8 cellular contexts compared by ENCODE assay signal in the genomic region with DNA sequence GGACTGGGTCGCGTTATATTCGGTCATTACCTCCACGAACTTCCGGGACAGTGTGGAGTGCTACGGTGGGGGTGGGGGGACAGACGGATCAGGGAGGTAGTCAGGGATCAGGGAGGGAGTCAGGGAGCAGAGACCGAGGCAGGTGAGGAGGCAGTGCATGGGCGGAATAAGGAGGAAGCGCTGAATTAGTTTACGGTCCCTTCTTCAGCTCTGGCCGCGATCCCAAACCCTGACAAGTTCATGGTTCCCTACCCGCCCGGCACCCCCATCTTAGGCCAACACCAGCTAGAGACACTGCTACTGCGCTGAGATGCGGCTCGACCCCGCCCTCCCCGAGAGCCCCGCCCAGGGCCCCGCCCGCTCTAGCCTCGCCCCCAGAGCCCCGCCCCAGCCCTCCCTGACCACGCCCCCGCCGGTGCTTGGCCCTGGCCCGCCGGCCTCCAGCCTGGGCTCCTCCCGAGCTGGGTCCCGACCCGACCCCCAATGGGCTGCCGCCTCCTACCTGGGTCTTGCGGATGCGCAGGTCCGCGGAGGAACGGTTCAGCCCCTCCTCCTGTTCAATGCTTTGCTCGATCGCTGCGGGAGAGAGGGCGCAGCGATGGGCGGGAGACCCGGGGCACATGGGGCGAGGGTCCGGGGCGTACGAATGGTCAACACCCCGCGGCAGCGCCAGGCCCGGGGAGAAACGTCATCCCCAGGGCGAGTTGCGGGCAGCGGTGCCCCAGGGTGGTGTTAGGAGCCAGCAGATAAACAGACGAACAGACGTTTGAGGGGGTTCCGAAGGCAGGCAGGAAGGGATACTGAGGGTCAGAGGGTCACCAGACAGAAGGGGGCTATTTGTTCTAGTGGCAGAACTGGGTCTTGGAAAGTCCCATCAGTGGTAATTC. TPM values are rescaled to one million over a fixed set of nuclear protein-coding genes. Genes with fewer than 3 reads are reported as not detected.
DNase-seq lines count a peak whose midpoint lies in the region; ATAC-seq and TF ChIP-seq lines count a peak whose summit lies in the region.

No MANE protein-coding gene starts in this region.

- peak overlapping the region; percentile 83 for H3K4me3 Mint-ChIP-seq in activated naive CD8-positive, alpha-beta T cell treated with anti-CD3 and anti-CD28 coated beads for 36 hours

- ATAC-seq in GM19397 (IDR thresholded peaks at IDR 0.05; ENCODE audit: unreplicated experiment) (peak; percentile 78), left cardiac atrium (peak; percentile 94 to 97)

- H3K27ac Mint-ChIP-seq in activated naive CD8-positive, alpha-beta T cell treated with anti-CD3 and anti-CD28 coated beads for 36 hours, result peak overlapping the region; percentile 80

- H3K9me3 Mint-ChIP-seq in activated naive CD8-positive, alpha-beta T cell treated with anti-CD3 and anti-CD28 coated beads for 36 hours, result no peaks in the 10 kb centered on the region

- peaks cover 9% of the 10 kb centered on the region for H3K4me1 Mint-ChIP-seq in activated naive CD8-positive, alpha-beta T cell treated with anti-CD3 and anti-CD28 coated beads for 36 hours

- H3K4me2 ChIP-seq in BLaER1, result peak overlapping the region; percentile 59

- H3K4me1 ChIP-seq in BLaER1, result no peaks in the 10 kb centered on the region

- no peaks in the 10 kb centered on the region for H4K20me1 ChIP-seq in BLaER1

- no peak overlapping the region for H3K4me3 ChIP-seq in BLaER1
- H3K4me3 ChIP-seq in retinal pigment epithelial cell (ENCODE audit: low read length), result peak overlapping the region; percentile 51

- no peaks in the 10 kb centered on the region for H3K9me3 ChIP-seq in BLaER1

- no peaks in the 10 kb centered on the region for H3K36me3 Mint-ChIP-seq in activated naive CD8-positive, alpha-beta T cell treated with anti-CD3 and anti-CD28 coated beads for 36 hours

- H3K27ac ChIP-seq in BLaER1, result no peak overlapping the region

- H3K36me3 ChIP-seq in BLaER1, result no peaks in the 10 kb centered on the region

- intact Hi-C loops in left cardiac atrium (cut with DNase I), result loop anchor here in 1 of 2 donors (5.0 kb wide), 1 partner anchor 35 kb away; a partner anchor contains a TSS

- no peaks in the 10 kb centered on the region for H3K27me3 Mint-ChIP-seq in activated naive CD8-positive, alpha-beta T cell treated with anti-CD3 and anti-CD28 coated beads for 36 hours

- no peaks in the 10 kb centered on the region for H3K27me3 ChIP-seq in BLaER1

- DNase-seq in HS-27A (ENCODE audit: low read depth) (peak; percentile 34), SKM-1 treated with dmso at 0.1 percent for 144 hours (lab: John Stamatoyannopoulos, UW; ENCODE audit: unreplicated experiment) (peak; percentile 54), left cardiac atrium (peak; percentile 86), retinal pigment epithelial cell (ENCODE audit: low read depth) (no peak), NCI-H524 (lab: John Stamatoyannopoulos, UW) (no peak)
- peak; percentile 79 for DNase-seq in activated naive CD8-positive, alpha-beta T cell treated with anti-CD3 and anti-CD28 coated beads for 36 hours

- no peak overlapping the region for H3K9ac ChIP-seq in BLaER1

- TF ChIP-seq CTCF in retinal pigment epithelial cell (conservative IDR thresholded peaks at IDR 0.05; ENCODE audit: low read depth, low read length), result no peak

RNA-seq across cellular contexts. Expression of a gene that starts 12.2 kb away (rescaled TPM):
- 1 to 10 TPM; 1.5 TPM for total RNA-seq in activated naive CD8-positive, alpha-beta T cell treated with anti-CD3 and anti-CD28 coated beads for 36 hours
- total RNA-seq in left cardiac atrium, result 1 to 10 TPM; 9.8 to 10.0 TPM

RNA-seq across cellular contexts. Expression of a gene that starts 13.2 kb away (rescaled TPM):
- total RNA-seq in activated naive CD8-positive, alpha-beta T cell treated with anti-CD3 and anti-CD28 coated beads for 36 hours, result 1 to 10 TPM; 1.3 to 1.6 TPM
- total RNA-seq in left cardiac atrium, result 1 to 10 TPM; 1.1 to 1.2 TPM

RNA-seq across cellular contexts. Expression of a gene that starts 36.1 kb away (rescaled TPM):
- 10 to 100 TPM; 32.4 to 33.0 TPM for total RNA-seq in activated naive CD8-positive, alpha-beta T cell treated with anti-CD3 and anti-CD28 coated beads for 36 hours
- total RNA-seq in left cardiac atrium, result 10 to 100 TPM; 45.8 to 53.4 TPM

RNA-seq across cellular contexts. Expression of a gene that starts 39.7 kb away (rescaled TPM):
- total RNA-seq in activated naive CD8-positive, alpha-beta T cell treated with anti-CD3 and anti-CD28 coated beads for 36 hours, result 10 to 100 TPM; 28.5 to 31.7 TPM
- 10 to 100 TPM in 1 of 2 donors, 1 to 10 TPM in 1; 9.2 to 10.9 TPM for total RNA-seq in left cardiac atrium

RNA-seq across cellular contexts. Expression of a gene that starts 48.4 kb away (rescaled TPM):
- total RNA-seq in activated naive CD8-positive, alpha-beta T cell treated with anti-CD3 and anti-CD28 coated beads for 36 hours, result 1 to 10 TPM; 5.4 to 5.7 TPM
- 10 to 100 TPM in 1 of 2 donors, 1 to 10 TPM in 1; 8.8 to 14.2 TPM for total RNA-seq in left cardiac atrium

Comparison
In these comparisons a context has a peak if more than half of its experiments do, and no peak if none do; other contexts are left out.
1. DNase-seq: peak in HS-27A (single experiment), SKM-1 treated with dmso at 0.1 percent for 144 hours (single experiment), activated naive CD8-positive, alpha-beta T cell treated with anti-CD3 and anti-CD28 coated beads for 36 hours (single experiment) and left cardiac atrium (single experiment); none in retinal pigment epithelial cell (single experiment) and NCI-H524 (0 of 2).
2. RNA of a gene that starts 12.2 kb away (total RNA-seq): 9.8 to 10.0 TPM in left cardiac atrium; 1.5 TPM in activated naive CD8-positive, alpha-beta T cell treated with anti-CD3 and anti-CD28 coated beads for 36 hours; every median in the first group is over 4 times any median in the second.